Comparison of ENCODE assay signal across 2 cellular contexts in genomic region chr7:19079066-19079465, GRCh38.
TF ChIP-seq lines count a peak whose summit lies in the region.

No MANE protein-coding gene starts in this region.

TF ChIP-seq in Ishikawa, 13 proteins besides CTCF, POLR2A, EP300 and RAD21 (continued from another document):
- no peak for TF ChIP-seq FOXM1 (IDR thresholded peaks at IDR 0.05; ENCODE audit: borderline replicate concordance, low read depth)
- 0 out of 2 replicates have a peak, but pooled peaks have one; percentile 38 for TF ChIP-seq CEBPB (IDR thresholded peaks at IDR 0.05)
- TF ChIP-seq, protein P1, sequence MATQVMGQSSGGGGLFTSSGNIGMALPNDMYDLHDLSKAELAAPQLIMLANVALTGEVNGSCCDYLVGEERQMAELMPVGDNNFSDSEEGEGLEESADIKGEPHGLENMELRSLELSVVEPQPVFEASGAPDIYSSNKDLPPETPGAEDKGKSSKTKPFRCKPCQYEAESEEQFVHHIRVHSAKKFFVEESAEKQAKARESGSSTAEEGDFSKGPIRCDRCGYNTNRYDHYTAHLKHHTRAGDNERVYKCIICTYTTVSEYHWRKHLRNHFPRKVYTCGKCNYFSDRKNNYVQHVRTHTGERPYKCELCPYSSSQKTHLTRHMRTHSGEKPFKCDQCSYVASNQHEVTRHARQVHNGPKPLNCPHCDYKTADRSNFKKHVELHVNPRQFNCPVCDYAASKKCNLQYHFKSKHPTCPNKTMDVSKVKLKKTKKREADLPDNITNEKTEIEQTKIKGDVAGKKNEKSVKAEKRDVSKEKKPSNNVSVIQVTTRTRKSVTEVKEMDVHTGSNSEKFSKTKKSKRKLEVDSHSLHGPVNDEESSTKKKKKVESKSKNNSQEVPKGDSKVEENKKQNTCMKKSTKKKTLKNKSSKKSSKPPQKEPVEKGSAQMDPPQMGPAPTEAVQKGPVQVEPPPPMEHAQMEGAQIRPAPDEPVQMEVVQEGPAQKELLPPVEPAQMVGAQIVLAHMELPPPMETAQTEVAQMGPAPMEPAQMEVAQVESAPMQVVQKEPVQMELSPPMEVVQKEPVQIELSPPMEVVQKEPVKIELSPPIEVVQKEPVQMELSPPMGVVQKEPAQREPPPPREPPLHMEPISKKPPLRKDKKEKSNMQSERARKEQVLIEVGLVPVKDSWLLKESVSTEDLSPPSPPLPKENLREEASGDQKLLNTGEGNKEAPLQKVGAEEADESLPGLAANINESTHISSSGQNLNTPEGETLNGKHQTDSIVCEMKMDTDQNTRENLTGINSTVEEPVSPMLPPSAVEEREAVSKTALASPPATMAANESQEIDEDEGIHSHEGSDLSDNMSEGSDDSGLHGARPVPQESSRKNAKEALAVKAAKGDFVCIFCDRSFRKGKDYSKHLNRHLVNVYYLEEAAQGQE (IDR thresholded peaks at IDR 0.05; ENCODE audit: low read depth): no peak
TF ChIP-seq in Ishikawa: peak in this region for 1.

TF ChIP-seq in K562, 482 proteins besides CTCF, POLR2A, EP300 and RAD21 (continued from another document):
- TF ChIP-seq, protein P2, sequence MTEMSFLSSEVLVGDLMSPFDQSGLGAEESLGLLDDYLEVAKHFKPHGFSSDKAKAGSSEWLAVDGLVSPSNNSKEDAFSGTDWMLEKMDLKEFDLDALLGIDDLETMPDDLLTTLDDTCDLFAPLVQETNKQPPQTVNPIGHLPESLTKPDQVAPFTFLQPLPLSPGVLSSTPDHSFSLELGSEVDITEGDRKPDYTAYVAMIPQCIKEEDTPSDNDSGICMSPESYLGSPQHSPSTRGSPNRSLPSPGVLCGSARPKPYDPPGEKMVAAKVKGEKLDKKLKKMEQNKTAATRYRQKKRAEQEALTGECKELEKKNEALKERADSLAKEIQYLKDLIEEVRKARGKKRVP (CRISPR knock-in tag; IDR thresholded peaks at IDR 0.05): peak; percentile 78
- peak; percentile 75; the same call in 1 of the 2 replicates for TF ChIP-seq ZSCAN32 (CRISPR knock-in tag; IDR thresholded peaks at IDR 0.05)
